17 cellular contexts compared by ENCODE assay signal in genomic region chr13:109547942-109548860, GRCh38.
DNase-seq lines count a peak whose midpoint lies in the region; ATAC-seq and TF ChIP-seq lines count a peak whose summit lies in the region.
"Had no signal": no experiment of that assay in that cellular context is flagged by ENCODE, and none has a peak within 500 bp of the region (broad histone marks: within the 10 kb centered on the region; RNA-seq: fewer than 3 reads in every experiment).

No MANE protein-coding gene starts in this region.

- H3F3A ChIP-seq in neural cell (ENCODE audit: insufficient read depth, low read length, poor library complexity, severe bottlenecking): no peaks in the 10 kb centered on the region

- H3K9ac ChIP-seq in neural cell (ENCODE audit: low read length): peak overlapping the region; percentile 22

- no peak overlapping the region for H3K27ac Mint-ChIP-seq in natural killer cell
- H3K27ac Mint-ChIP-seq in natural killer cell treated with Interleukin-12 subunit alpha and Interleukin-12 subunit beta and Interleukin-15 and Interleukin-18, amount 100 ng/mL, for 72 hours: no peak overlapping the region
- H3K27ac Mint-ChIP-seq: activated CD4-positive, alpha-beta memory T cell treated with anti-CD3 and anti-CD28 coated beads for 36 hours had no signal

- no peaks in the 10 kb centered on the region for H3K79me2 ChIP-seq in neural cell (replicated peaks; ENCODE audit: insufficient read depth, low read length)

- TF ChIP-seq RAD21 in neural cell (conservative IDR thresholded peaks at IDR 0.05): no peak

- DNase-seq in natural killer cell (no peak), foreskin melanocyte (no peak), NCI-H1436 (lab: John Stamatoyannopoulos, UW) (no peak)
- DNase-seq in natural killer cell treated with Interleukin-12 subunit alpha and Interleukin-12 subunit beta and Interleukin-15 and Interleukin-18, amount 100 ng/mL, for 72 hours (ENCODE audit: low spot score): no peak
- no peak for DNase-seq in stimulated activated CD8-positive, alpha-beta memory T cell treated with anti-CD3 and anti-CD28 coated beads, Interleukin-4, amount 100 ng/mL, for 48 hours
- DNase-seq: activated CD4-positive, alpha-beta memory T cell treated with anti-CD3 and anti-CD28 coated beads for 36 hours; activated gamma-delta T cell treated with Interleukin-2 at 50 U/mL for 16 hours; brain microvascular endothelial cell; Caco-2; effector CD4-positive, alpha-beta T cell; gastrocnemius medialis; islet precursor cell; NCI-H2029 treated with DMSO at 0.1 percent for 48 hours had no signal

- no peaks in the 10 kb centered on the region for H3K9me2 ChIP-seq in neural cell (ENCODE audit: insufficient read depth, low read length)

- H3K36me3 Mint-ChIP-seq in natural killer cell: no peaks in the 10 kb centered on the region
- no peaks in the 10 kb centered on the region for H3K36me3 Mint-ChIP-seq in natural killer cell treated with Interleukin-12 subunit alpha and Interleukin-12 subunit beta and Interleukin-15 and Interleukin-18, amount 100 ng/mL, for 72 hours
- H3K36me3 Mint-ChIP-seq: activated CD4-positive, alpha-beta memory T cell treated with anti-CD3 and anti-CD28 coated beads for 36 hours had no signal

- H3K9me3 ChIP-seq in neural cell (ENCODE audit: low read length): no peaks in the 10 kb centered on the region
- H3K9me3 ChIP-seq: A549, Caco-2, gastrocnemius medialis had no signal

- TF ChIP-seq CTCF in natural killer cell (IDR thresholded peaks at IDR 0.05) (no peak), neural cell (IDR thresholded peaks at IDR 0.05; ENCODE audit: poor library complexity, severe bottlenecking) (no peak)

- H3K4me3 ChIP-seq in neural cell (ENCODE audit: low read length): no peak overlapping the region
- H3K4me3 ChIP-seq: A549, gastrocnemius medialis had no signal

- ATAC-seq in natural killer cell (peak; percentile 62 to 94 (median 91)), HG02763 (IDR thresholded peaks at IDR 0.05; ENCODE audit: unreplicated experiment) (peak; percentile 90), HG03565 (IDR thresholded peaks at IDR 0.05; ENCODE audit: unreplicated experiment) (peak; percentile 65)
- ATAC-seq in natural killer cell treated with Interleukin-12 subunit alpha and Interleukin-12 subunit beta and Interleukin-15 and Interleukin-18, amount 100 ng/mL, for 72 hours: no peak
- ATAC-seq: A549, gastrocnemius medialis had no signal

- no peak overlapping the region for H2AFZ ChIP-seq in neural cell (ENCODE audit: low read depth, low read length)

- no peaks in the 10 kb centered on the region for H3K36me3 ChIP-seq in neural cell (ENCODE audit: insufficient read depth, low read length)
- H3K36me3 ChIP-seq: brain microvascular endothelial cell, gastrocnemius medialis had no signal

- no peak overlapping the region for H3K4me2 ChIP-seq in neural cell (ENCODE audit: low read length)
- H3K4me2 ChIP-seq: A549 had no signal

- no peaks in the 10 kb centered on the region for H3K9me3 Mint-ChIP-seq in natural killer cell
- no peaks in the 10 kb centered on the region for H3K9me3 Mint-ChIP-seq in natural killer cell treated with Interleukin-12 subunit alpha and Interleukin-12 subunit beta and Interleukin-15 and Interleukin-18, amount 100 ng/mL, for 72 hours
- H3K9me3 Mint-ChIP-seq: activated CD4-positive, alpha-beta memory T cell treated with anti-CD3 and anti-CD28 coated beads for 36 hours had no signal

- no peak overlapping the region for H3K4me3 Mint-ChIP-seq in natural killer cell
- no peak overlapping the region for H3K4me3 Mint-ChIP-seq in natural killer cell treated with Interleukin-12 subunit alpha and Interleukin-12 subunit beta and Interleukin-15 and Interleukin-18, amount 100 ng/mL, for 72 hours
- H3K4me3 Mint-ChIP-seq: activated CD4-positive, alpha-beta memory T cell treated with anti-CD3 and anti-CD28 coated beads for 36 hours had no signal

- H3K27me3 Mint-ChIP-seq in natural killer cell (ENCODE audit: low read depth in 2 of 2): peaks cover 10 to 23% of the 10 kb centered on the region in 2 donors
- peaks cover 10 to 15% of the 10 kb centered on the region in 2 donors for H3K27me3 Mint-ChIP-seq in natural killer cell treated with Interleukin-12 subunit alpha and Interleukin-12 subunit beta and Interleukin-15 and Interleukin-18, amount 100 ng/mL, for 72 hours

- intact Hi-C loops in natural killer cell (cut with micrococcal nuclease): no loop called here

- H3K27ac ChIP-seq in neural cell (ENCODE audit: low read length): peak overlapping the region; percentile 53
- H3K27ac ChIP-seq: A549, brain microvascular endothelial cell, gastrocnemius medialis had no signal

- TF ChIP-seq EP300 in neural cell (conservative IDR thresholded peaks at IDR 0.05; ENCODE audit: poor library complexity, severe bottlenecking): no peak

- H4K20me1 ChIP-seq in neural cell (ENCODE audit: insufficient read depth): no peaks in the 10 kb centered on the region

- H3K4me1 Mint-ChIP-seq in natural killer cell: peaks cover 0 to 6% of the 10 kb centered on the region in 2 donors
- no peaks in the 10 kb centered on the region for H3K4me1 Mint-ChIP-seq in natural killer cell treated with Interleukin-12 subunit alpha and Interleukin-12 subunit beta and Interleukin-15 and Interleukin-18, amount 100 ng/mL, for 72 hours (ENCODE audit: low read depth in 2 of 2)

- H3K27me3 ChIP-seq in neural cell (ENCODE audit: insufficient read depth, low read depth, low read length): no peaks in the 10 kb centered on the region
- H3K27me3 ChIP-seq: brain microvascular endothelial cell, gastrocnemius medialis had no signal

TF ChIP-seq in neural cell, 6 proteins besides CTCF, POLR2A, EP300 and RAD21:
- TF ChIP-seq SMC3 (conservative IDR thresholded peaks at IDR 0.05; ENCODE audit: poor library complexity): no peak
- TF ChIP-seq MXI1 (conservative IDR thresholded peaks at IDR 0.05; ENCODE audit: poor library complexity, severe bottlenecking): no peak
- no peak for TF ChIP-seq EZH2 (IDR thresholded peaks at IDR 0.05; ENCODE audit: borderline replicate concordance, insufficient read depth, low read length, poor library complexity, severe bottlenecking)
- no peak for TF ChIP-seq POLR2AphosphoS5 (IDR thresholded peaks at IDR 0.05)
TF ChIP-seq in neural cell: peak in this region for 0.

Comparison
In these comparisons a context has a peak if more than half of its experiments do, and no peak if none do; other contexts are left out.
1. ATAC-seq: peak in natural killer cell (3 of 3), HG02763 (single experiment) and HG03565 (single experiment); none in natural killer cell treated with Interleukin-12 subunit alpha and Interleukin-12 subunit beta and Interleukin-15 and Interleukin-18, amount 100 ng/mL, for 72 hours (0 of 2).